In genomic region chr3:79664444-79664843, GRCh38 we compare ENCODE assay signal across 24 cellular contexts.
"Had no signal": no experiment of that assay in that cellular context is flagged by ENCODE, and none has a peak within 500 bp of the region (broad histone marks: within the 10 kb centered on the region; RNA-seq: fewer than 3 reads in every experiment).

No MANE protein-coding gene starts in this region.

- H3K27me3 ChIP-seq: stomach, suprapubic skin, testis, thyroid gland, tibial artery, tibial nerve, transverse colon, upper lobe of left lung, upper lobe of right lung, uterus, vagina had no signal

- H3K27ac ChIP-seq: stomach, suprapubic skin, testis, thoracic aorta, thyroid gland, tibial artery, tibial nerve, transverse colon, upper lobe of left lung, upper lobe of right lung, uterus, vagina had no signal

- H3K4me3 ChIP-seq: stomach, suprapubic skin, testis, thoracic aorta, thyroid gland, tibial artery, tibial nerve, transverse colon, upper lobe of left lung, upper lobe of right lung, uterus, vagina had no signal

- DNase-seq: stimulated activated CD4-positive, alpha-beta T cell treated with anti-CD3 and anti-CD28 coated beads, Interleukin-2, amount 100 ng/mL, for 48 hours; stimulated activated CD4-positive, alpha-beta T cell treated with anti-CD3 and anti-CD28 coated beads, Interleukin-4, amount 100 ng/mL, for 1 hour; stimulated activated CD4-positive, alpha-beta T cell treated with anti-CD3 and anti-CD28 coated beads, Interleukin-4, amount 100 ng/mL, for 24 hours; stimulated activated CD4-positive, alpha-beta T cell treated with anti-CD3 and anti-CD28 coated beads, Interleukin-4, amount 100 ng/mL, for 4 hours; stimulated activated CD8-positive, alpha-beta memory T cell treated with anti-CD3 and anti-CD28 coated beads, Interleukin-4, amount 100 ng/mL, for 48 hours; stimulated activated naive B cell treated with anti-CD40 and anti-IgM and Interleukin-4, amounts not matched to agents 10 μg/mL and 1 μg/mL and 100 μg/mL, for 72 hours; stimulated activated naive CD4-positive, alpha-beta T cell; stimulated activated naive CD4-positive, alpha-beta T cell treated with Interleukin-2 at 50 U/mL for 16 hours; stimulated activated naive CD8-positive, alpha-beta T cell treated with anti-CD3 and anti-CD28 coated beads, Interleukin-15, amount 100 ng/mL, for 72 hours; stimulated activated naive CD8-positive, alpha-beta T cell treated with anti-CD3 and anti-CD28 coated beads, Interleukin-15, Interleukin-2, amounts not matched to agents 100 U/mL and 50 U/mL, for 24 hours; stomach; substantia nigra; testis; thyroid gland; tibial artery; transverse colon; trophoblast cell; upper lobe of left lung; upper lobe of right lung; uterus had no signal

- H3K36me3 ChIP-seq: stomach, suprapubic skin, thoracic aorta, thyroid gland, tibial artery, tibial nerve, transverse colon, upper lobe of left lung, upper lobe of right lung, uterus, vagina had no signal

- H3K9me3 ChIP-seq: stomach, suprapubic skin, testis, thoracic aorta, thyroid gland, tibial artery, tibial nerve, transverse colon, upper lobe of left lung, upper lobe of right lung, uterus, vagina had no signal
